ENCODE assay signal across 23 cellular contexts in genomic region chrY:7860781-7861614, GRCh38.
DNase-seq lines count a peak whose midpoint lies in the region; ATAC-seq and TF ChIP-seq lines count a peak whose summit lies in the region.
"Had no signal": no experiment of that assay in that cellular context is flagged by ENCODE, and none has a peak within 500 bp of the region (broad histone marks: within the 10 kb centered on the region; RNA-seq: fewer than 3 reads in every experiment).

No MANE protein-coding gene starts in this region.

- no peak overlapping the region for H3K4me3 Mint-ChIP-seq in activated CD4-positive, alpha-beta T cell treated with anti-CD3 and anti-CD28 coated beads for 36 hours
- H3K4me3 Mint-ChIP-seq in activated T-helper 17 cell treated with anti-CD3 and anti-CD28 coated beads, Interleukin-2, amount 50 U/mL, for 72 hours = no peak overlapping the region
- H3K4me3 Mint-ChIP-seq: CD14-positive monocyte; CD4-positive, alpha-beta T cell; CD8-positive, alpha-beta memory T cell; GM23338; H9 had no signal

- no peaks in the 10 kb centered on the region for H3K36me3 ChIP-seq in neutrophil
- H3K36me3 ChIP-seq: BE2C; BLaER1 treated with 17β-estradiol and CSF1 and Interleukin-3, amounts not matched to agents 10 nM and 100 nM had no signal

- H3K27ac ChIP-seq in neutrophil = peak overlapping the region; percentile 69
- H3K27ac ChIP-seq: A549; BLaER1 treated with 17β-estradiol and CSF1 and Interleukin-3, amounts not matched to agents 10 nM and 100 nM had no signal

- peak; percentile 60 for ATAC-seq in activated CD4-positive, alpha-beta T cell treated with anti-CD3 and anti-CD28 coated beads for 36 hours
- peak; percentile 83 for ATAC-seq in activated T-helper 17 cell treated with anti-CD3 and anti-CD28 coated beads, Interleukin-2, amount 50 U/mL, for 72 hours (replicated peaks)
- ATAC-seq in HG03571 (IDR thresholded peaks at IDR 0.05; ENCODE audit: unreplicated experiment) (no peak), HG02759 (IDR thresholded peaks at IDR 0.05; ENCODE audit: unreplicated experiment) (no peak)
- ATAC-seq: A549, GM23338, HCT116 had no signal

- no peaks in the 10 kb centered on the region for H3K27me3 ChIP-seq in neutrophil
- H3K27me3 ChIP-seq: BE2C; BLaER1 treated with 17β-estradiol and CSF1 and Interleukin-3, amounts not matched to agents 10 nM and 100 nM had no signal

- intact Hi-C loops in activated CD4-positive, alpha-beta T cell treated with anti-CD3 and anti-CD28 coated beads for 36 hours (cut with DNase I, micrococcal nuclease) = no loop called here

- CTCF ChIA-PET in activated CD4-positive, alpha-beta T cell treated with anti-CD3 and anti-CD28 coated beads for 36 hours (lab: Charles Lee) = no interaction called here

- H3K9me3 ChIP-seq in neutrophil = no peaks in the 10 kb centered on the region
- H3K9me3 ChIP-seq: A549; BE2C; BLaER1 treated with 17β-estradiol and CSF1 and Interleukin-3, amounts not matched to agents 10 nM and 100 nM had no signal

- no peak overlapping the region for H3K27ac Mint-ChIP-seq in activated CD4-positive, alpha-beta T cell treated with anti-CD3 and anti-CD28 coated beads for 36 hours
- H3K27ac Mint-ChIP-seq in activated T-helper 17 cell treated with anti-CD3 and anti-CD28 coated beads, Interleukin-2, amount 50 U/mL, for 72 hours = no peak overlapping the region
- H3K27ac Mint-ChIP-seq: CD14-positive monocyte; CD4-positive, alpha-beta T cell; CD8-positive, alpha-beta memory T cell; GM23338; H9 had no signal

- no peaks in the 10 kb centered on the region for H3K9me3 Mint-ChIP-seq in activated CD4-positive, alpha-beta T cell treated with anti-CD3 and anti-CD28 coated beads for 36 hours (ENCODE audit: low read depth)
- H3K9me3 Mint-ChIP-seq in activated T-helper 17 cell treated with anti-CD3 and anti-CD28 coated beads, Interleukin-2, amount 50 U/mL, for 72 hours = no peaks in the 10 kb centered on the region
- H3K9me3 Mint-ChIP-seq: CD14-positive monocyte; CD4-positive, alpha-beta T cell; CD8-positive, alpha-beta memory T cell; GM23338; H9 had no signal

- H3K4me1 ChIP-seq in neutrophil (ENCODE audit: control insufficient read depth in 1 of 2, insufficient read depth in 1 of 2, low read depth in 1 of 2, low read length in 1 of 2) = peaks cover 0 to 43% of the 10 kb centered on the region in 2 experiments
- H3K4me1 ChIP-seq: A549; BE2C; BLaER1 treated with 17β-estradiol and CSF1 and Interleukin-3, amounts not matched to agents 10 nM and 100 nM had no signal

- POLR2A ChIA-PET in activated CD4-positive, alpha-beta T cell treated with anti-CD3 and anti-CD28 coated beads for 36 hours (lab: Charles Lee) = no interaction called here

- H3K4me1 Mint-ChIP-seq in activated CD4-positive, alpha-beta T cell treated with anti-CD3 and anti-CD28 coated beads for 36 hours = no peaks in the 10 kb centered on the region
- no peaks in the 10 kb centered on the region for H3K4me1 Mint-ChIP-seq in activated T-helper 17 cell treated with anti-CD3 and anti-CD28 coated beads, Interleukin-2, amount 50 U/mL, for 72 hours
- H3K4me1 Mint-ChIP-seq: CD14-positive monocyte; CD8-positive, alpha-beta memory T cell; GM23338; H9 had no signal

- no peak overlapping the region for H3K4me3 ChIP-seq in neutrophil (ENCODE audit: low read depth in 1 of 2, low read length in 1 of 2)
- H3K4me3 ChIP-seq: A549; BLaER1 treated with 17β-estradiol and CSF1 and Interleukin-3, amounts not matched to agents 10 nM and 100 nM; GM23338 had no signal

- no peaks in the 10 kb centered on the region for H3K27me3 Mint-ChIP-seq in activated CD4-positive, alpha-beta T cell treated with anti-CD3 and anti-CD28 coated beads for 36 hours
- no peaks in the 10 kb centered on the region for H3K27me3 Mint-ChIP-seq in activated T-helper 17 cell treated with anti-CD3 and anti-CD28 coated beads, Interleukin-2, amount 50 U/mL, for 72 hours
- H3K27me3 Mint-ChIP-seq: CD4-positive, alpha-beta T cell; CD8-positive, alpha-beta memory T cell had no signal

- no peak for DNase-seq in activated CD4-positive, alpha-beta T cell treated with anti-CD3 and anti-CD28 coated beads for 36 hours
- DNase-seq in activated CD4-positive, alpha-beta T cell treated with anti-CD3 and anti-CD28 coated beads, Interleukin-2, amount 50 U/mL, for 1 hour = no peak
- DNase-seq in SW 1271 (lab: John Stamatoyannopoulos, UW) = no peak
- DNase-seq: 8988T; ACHN; AML-193; BE2C; CD4-positive, alpha-beta T cell; CD8-positive, alpha-beta memory T cell; DMS 273 treated with DMSO at 0.1 percent for 48 hours; DMS79; EL; GF-D8; H9 had no signal

- H3K36me3 Mint-ChIP-seq in activated CD4-positive, alpha-beta T cell treated with anti-CD3 and anti-CD28 coated beads for 36 hours (ENCODE audit: low read depth) = no peaks in the 10 kb centered on the region
- no peaks in the 10 kb centered on the region for H3K36me3 Mint-ChIP-seq in activated T-helper 17 cell treated with anti-CD3 and anti-CD28 coated beads, Interleukin-2, amount 50 U/mL, for 72 hours (ENCODE audit: low read depth)
- H3K36me3 Mint-ChIP-seq: CD14-positive monocyte; CD8-positive, alpha-beta memory T cell had no signal

- no peak for TF ChIP-seq CTCF in neutrophil (IDR thresholded peaks at IDR 0.05)

Comparison
In these comparisons a context has a peak if more than half of its experiments do, and no peak if none do; other contexts are left out.
1. ATAC-seq: peak in activated CD4-positive, alpha-beta T cell treated with anti-CD3 and anti-CD28 coated beads for 36 hours (single experiment) and activated T-helper 17 cell treated with anti-CD3 and anti-CD28 coated beads, Interleukin-2, amount 50 U/mL, for 72 hours (single experiment); none in HG03571 (single experiment) and HG02759 (single experiment).